ENCODE assay signal across 9 cellular contexts in genomic region chr21:33362044-33362555, GRCh38. TPM values are rescaled to one million over a fixed set of nuclear protein-coding genes. Genes with fewer than 3 reads are reported as not detected.
A peak's percentile ranks its signal among the peaks of the same experiment; 100 is the strongest.
DNase-seq lines count a peak whose midpoint lies in the region; ATAC-seq, FAIRE-seq and TF ChIP-seq lines count a peak whose summit lies in the region.
"Had no signal": no experiment of that assay in that cellular context is flagged by ENCODE, and none has a peak within 500 bp of the region (broad histone marks: within the 10 kb centered on the region; RNA-seq: fewer than 3 reads in every experiment).

No MANE protein-coding gene starts in this region.

- H3K79me2 ChIP-seq in keratinocyte (ENCODE audit: control insufficient read depth, insufficient read depth, low read length) = no peaks in the 10 kb centered on the region

- no peak for ATAC-seq in HG02981 (IDR thresholded peaks at IDR 0.05; ENCODE audit: unreplicated experiment)
- no peak for ATAC-seq in HG03378 (IDR thresholded peaks at IDR 0.05; ENCODE audit: unreplicated experiment)

- peak overlapping the region; percentile 84 for H3K4me2 ChIP-seq in keratinocyte (ENCODE audit: control insufficient read depth, extremely low read depth, insufficient read depth, low read depth, low read length)

- peak; percentile 51 to 86 (median 84) for DNase-seq in CD8-positive, alpha-beta memory T cell
- DNase-seq in RWPE1 (ENCODE audit: low spot score) = no peak
- peak; percentile 46 for DNase-seq in activated naive CD4-positive, alpha-beta T cell treated with anti-CD3 and anti-CD28 coated beads, Interleukin-2, amount 50 U/mL, for 16 hours
- no peak for DNase-seq in keratinocyte (ENCODE audit: low read depth, low spot score)
- DNase-seq in stimulated activated CD8-positive, alpha-beta memory T cell treated with anti-CD3 and anti-CD28 coated beads, Interleukin-7, amount 100 ng/mL, for 4 hours (ENCODE audit: low read depth in 2 of 2) = peak; percentile 24 to 36

- H3K9me3 ChIP-seq in CD8-positive, alpha-beta memory T cell (ENCODE audit: low read length) = peaks cover 9% of the 10 kb centered on the region
- H3K9me3 ChIP-seq in HUES64 (ENCODE audit: insufficient read depth, low read depth, low read length) (peaks cover 11% of the 10 kb centered on the region), keratinocyte (ENCODE audit: control insufficient read depth, low read depth, low read length) (peaks cover 6% of the 10 kb centered on the region)

- peak overlapping the region; percentile 76 for H3K4me3 ChIP-seq in CD8-positive, alpha-beta memory T cell (ENCODE audit: low read length)
- H3K4me3 ChIP-seq in HUES64 (ENCODE audit: low read length) = peak overlapping the region; percentile 17
- peak overlapping the region; percentile 2 to 58 (median 57) for H3K4me3 ChIP-seq in keratinocyte (ENCODE audit: control insufficient read depth in 2 of 3, extremely low read depth in 1 of 3, insufficient read depth in 2 of 3, low read depth in 1 of 3, low read length in 3 of 3)

- H3K36me3 ChIP-seq in CD8-positive, alpha-beta memory T cell (ENCODE audit: insufficient read depth, low read length) = no peaks in the 10 kb centered on the region
- H3K36me3 ChIP-seq in HUES64 (ENCODE audit: insufficient read depth, low read length) = no peaks in the 10 kb centered on the region
- no peaks in the 10 kb centered on the region for H3K36me3 ChIP-seq in keratinocyte (ENCODE audit: control insufficient read depth in 2 of 2, extremely low read depth in 1 of 2, insufficient read depth in 2 of 2, low read length in 2 of 2)

- TF ChIP-seq CTCF in RWPE1 (conservative IDR thresholded peaks at IDR 0.05; ENCODE audit: low read depth) (no peak), keratinocyte (optimal IDR thresholded peaks at IDR 0.05 in 1 of 3, IDR thresholded peaks at IDR 0.05 in 1 of 3, conservative IDR thresholded peaks at IDR 0.05 in 1 of 3; ENCODE audit: extremely low read depth in 1 of 3, insufficient read depth in 2 of 3, low read length in 3 of 3) (no peak)

- H3K9me1 ChIP-seq in keratinocyte (ENCODE audit: control insufficient read depth, extremely low read depth, insufficient read depth, low read length) = no peaks in the 10 kb centered on the region

- peaks cover 21% of the 10 kb centered on the region for H3K4me1 ChIP-seq in CD8-positive, alpha-beta memory T cell (ENCODE audit: insufficient read depth, low read length)
- peaks cover 11% of the 10 kb centered on the region for H3K4me1 ChIP-seq in HUES64 (ENCODE audit: insufficient read depth, low read length)
- peaks cover 17% of the 10 kb centered on the region for H3K4me1 ChIP-seq in keratinocyte (ENCODE audit: control insufficient read depth, extremely low read depth, insufficient read depth, low read length)

- CTCF ChIA-PET in CD8-positive, alpha-beta memory T cell (lab: Charles Lee) = interaction anchor here (0.9 to 3.3 kb wide), 38 partner anchors 9 to 530 kb away, joined by 3 to 34 read pairs (median 6); partner anchors contain the start of genes IFNAR1 and TMEM50B
- CTCF ChIA-PET in RWPE1 (lab: Yijun Ruan, JAX) = interaction anchor here (0.7 to 2.0 kb wide), 10 partner anchors 10 to 589 kb away, joined by 3 to 20 read pairs (median 4); no protein-coding TSS in a partner anchor

- dilution Hi-C loops in keratinocyte (cut with MboI; ENCODE audit: extremely low pct_ligation_motif_present, low sequenced_read_pairs) = no loop called here

- POLR2A ChIA-PET in CD8-positive, alpha-beta memory T cell (lab: Charles Lee) = interaction anchor here (0.6 to 2.5 kb wide), 16 partner anchors 12 to 591 kb away, joined by 3 to 37 read pairs (median 5); partner anchors contain the start of genes DNAJC28, IFNAR1, IFNGR2 and PAXBP1
- POLR2A ChIA-PET in RWPE1 (lab: Yijun Ruan, JAX; ENCODE audit: low non-redundant PET) = interaction anchor here (0.6 to 0.7 kb wide), 2 partner anchors 94 to 258 kb away, joined by 3 to 5 read pairs; no protein-coding TSS in a partner anchor

- peaks cover 14 to 21% (median 20%) of the 10 kb centered on the region in 3 donors for H3K4me1 Mint-ChIP-seq in CD8-positive, alpha-beta memory T cell

- peaks cover 0 to 10% (median 9%) of the 10 kb centered on the region in 3 donors for H3K36me3 Mint-ChIP-seq in CD8-positive, alpha-beta memory T cell

- peak overlapping the region; percentile 67 for H2AFZ ChIP-seq in keratinocyte (ENCODE audit: control insufficient read depth, low read length)

- peak; percentile 75 for FAIRE-seq in keratinocyte (lab: Jason Lieb, UNC)
- FAIRE-seq: colon had no signal

- H3K9me3 Mint-ChIP-seq in CD8-positive, alpha-beta memory T cell = peaks cover under 1 to 11% (median 5%) of the 10 kb centered on the region in 5 donors

- peak overlapping the region; percentile 89 to 99 (median 92) for H3K27ac Mint-ChIP-seq in CD8-positive, alpha-beta memory T cell

- H3K27me3 Mint-ChIP-seq in CD8-positive, alpha-beta memory T cell = peaks cover 0 to 3% of the 10 kb centered on the region in 2 donors

- H3K4me3 Mint-ChIP-seq in CD8-positive, alpha-beta memory T cell = peak overlapping the region; percentile 84 to 92 (median 87)

- H3K9ac ChIP-seq in HUES64 (ENCODE audit: low read depth, low read length) (peak overlapping the region; percentile 57), keratinocyte (ENCODE audit: control insufficient read depth, extremely low read depth, insufficient read depth, low read length) (peak overlapping the region; percentile 51)

- no peaks in the 10 kb centered on the region for H3K27me3 ChIP-seq in CD8-positive, alpha-beta memory T cell (ENCODE audit: insufficient read depth, low read length, poor library complexity, severe bottlenecking)
- no peaks in the 10 kb centered on the region for H3K27me3 ChIP-seq in HUES64 (ENCODE audit: insufficient read depth, low read length)
- H3K27me3 ChIP-seq in keratinocyte (ENCODE audit: control insufficient read depth, extremely low read depth, insufficient read depth, low read length) = no peaks in the 10 kb centered on the region

- WGBS in HUES64 = 61% methylated on average over 12 of the region's 12 CpGs

- H4K20me1 ChIP-seq in keratinocyte (ENCODE audit: control insufficient read depth, extremely low read depth, insufficient read depth, low read length) = no peaks in the 10 kb centered on the region

- H3K27ac ChIP-seq in CD8-positive, alpha-beta memory T cell (ENCODE audit: low read depth, low read length) = peak overlapping the region; percentile 62
- H3K27ac ChIP-seq in HUES64 (ENCODE audit: low read depth, low read length) = peak overlapping the region; percentile 66
- H3K27ac ChIP-seq in RWPE1 = peak overlapping the region; percentile 74
- peak overlapping the region; percentile 54 for H3K27ac ChIP-seq in keratinocyte (ENCODE audit: control insufficient read depth, insufficient read depth, low read length)

RNA-seq across cellular contexts. Expression of gene IFNAR1, which starts 37.3 kb away (rescaled TPM):
- total RNA-seq in CD8-positive, alpha-beta memory T cell = 10 to 100 TPM; 31.6 to 34.1 TPM
- 54.6 TPM for polyA plus RNA-seq in CD8-positive, alpha-beta memory T cell
- 11.7 TPM for polyA plus RNA-seq in HUES64 (2013, experiment 1 of 2)
- 9.5 TPM for polyA plus RNA-seq in HUES64 (2013, experiment 2 of 2)
- polyA plus RNA-seq in keratinocyte = 7.9 to 18.8 TPM (median 12.6 TPM) in 3 replicates
- 14.0 TPM for polyA plus RNA-seq in keratinocyte (2011; ENCODE audit: low read depth)
- 8.4 and 14.1 TPM in 2 replicates for polyA plus RNA-seq in keratinocyte (2011; cell fraction: cytosol; rRNA removed)
- 10.0 and 13.0 TPM in 2 replicates for polyA plus RNA-seq in keratinocyte (2011; cell fraction: nucleus; rRNA removed)
- polyA plus RNA-seq in keratinocyte (2012; ENCODE audit: low replicate concordance) = 17.4 and 24.1 TPM in 2 replicates
- 6.7 to 18.2 TPM (median 15.2 TPM) in 3 replicates for polyA minus RNA-seq in keratinocyte
- polyA minus RNA-seq in keratinocyte (2011; cell fraction: cytosol; rRNA and poly(A)+ RNA removed) = 26.3 TPM
- 12.3 and 22.5 TPM in 2 replicates for polyA minus RNA-seq in keratinocyte (2011; cell fraction: nucleus; rRNA and poly(A)+ RNA removed)

RNA-seq across cellular contexts. Expression of gene IFNGR2, which starts 41.1 kb away (rescaled TPM):
- 1 to 10 TPM; 2.3 to 3.1 TPM for total RNA-seq in CD8-positive, alpha-beta memory T cell
- 3.1 TPM for polyA plus RNA-seq in CD8-positive, alpha-beta memory T cell
- 25.8 TPM for polyA plus RNA-seq in HUES64 (2013, experiment 1 of 2)
- polyA plus RNA-seq in HUES64 (2013, experiment 2 of 2) = 30.0 TPM
- 89.5 to 102 TPM (median 94.3 TPM) in 3 replicates for polyA plus RNA-seq in keratinocyte
- 46.2 TPM for polyA plus RNA-seq in keratinocyte (2011; ENCODE audit: low read depth)
- 74.7 and 115 TPM in 2 replicates for polyA plus RNA-seq in keratinocyte (2011; cell fraction: cytosol; rRNA removed)
- polyA plus RNA-seq in keratinocyte (2011; cell fraction: nucleus; rRNA removed) = 47.4 and 54.2 TPM in 2 replicates
- polyA plus RNA-seq in keratinocyte (2012; ENCODE audit: low replicate concordance) = 53.2 and 71.8 TPM in 2 replicates
- polyA minus RNA-seq in keratinocyte = 73.7 to 112 TPM (median 83.4 TPM) in 3 replicates
- 72.5 TPM for polyA minus RNA-seq in keratinocyte (2011; cell fraction: cytosol; rRNA and poly(A)+ RNA removed)
- polyA minus RNA-seq in keratinocyte (2011; cell fraction: nucleus; rRNA and poly(A)+ RNA removed) = 18.8 and 33.4 TPM in 2 replicates

Comparison
In these comparisons a context has a peak if more than half of its experiments do, and no peak if none do; other contexts are left out.
1. DNase-seq: peak in CD8-positive, alpha-beta memory T cell (5 of 5), activated naive CD4-positive, alpha-beta T cell treated with anti-CD3 and anti-CD28 coated beads, Interleukin-2, amount 50 U/mL, for 16 hours (single experiment) and stimulated activated CD8-positive, alpha-beta memory T cell treated with anti-CD3 and anti-CD28 coated beads, Interleukin-7, amount 100 ng/mL, for 4 hours (2 of 2); none in RWPE1 (single experiment) and keratinocyte (single experiment).
2. H3K4me3 ChIP-seq: peak in every context shown above with its lines; median percentile 76 in CD8-positive, alpha-beta memory T cell; 57 in keratinocyte; 17 in HUES64.
3. RNA of gene IFNGR2, which starts 41.1 kb away (polyA plus RNA-seq): 46.2 to 115 TPM in keratinocyte; 3.1 TPM in CD8-positive, alpha-beta memory T cell (single experiment); every median in the first group is over 10 times any median in the second.
4. Peak in every context shown above with its lines, with median percentiles within 50 percentile points of each other: H3K27ac ChIP-seq.